ENCODE assay signal across 31 cellular contexts in genomic region chr6:54026652-54027400, GRCh38.
"Had no signal": no experiment of that assay in that cellular context is flagged by ENCODE, and none has a peak within 500 bp of the region (broad histone marks: within the 10 kb centered on the region; RNA-seq: fewer than 3 reads in every experiment).

No MANE protein-coding gene starts in this region.

- H3K27me3 ChIP-seq: ascending aorta, breast epithelium, esophagus squamous epithelium had no signal

- FAIRE-seq: colon, endometrium, endothelial cell of umbilical vein had no signal

- H3K27ac Mint-ChIP-seq: activated CD4-positive, alpha-beta memory T cell treated with anti-CD3 and anti-CD28 coated beads for 36 hours; activated CD4-positive, alpha-beta T cell treated with anti-CD3 and anti-CD28 coated beads for 36 hours; activated CD4-positive, alpha-beta T cell treated with anti-CD3 and anti-CD28 coated beads, Interleukin-2, amount 10 ng/mL, durations not matched to agents 24 days and 14 days; activated CD8-positive, alpha-beta memory T cell treated with anti-CD3 and anti-CD28 coated beads, Interleukin-2, amount 10 ng/mL, durations not matched to agents 7 days and 5 days; activated CD8-positive, alpha-beta T cell treated with anti-CD3 and anti-CD28 coated beads, Interleukin-2, amount 10 ng/mL, durations not matched to agents 7 days and 5 days; activated naive CD4-positive, alpha-beta T cell treated with anti-CD3 and anti-CD28 coated beads, Interleukin-2, amount 10 ng/mL, durations not matched to agents 7 days and 5 days; activated naive CD4-positive, alpha-beta T cell treated with anti-CD3 and anti-CD28 coated beads, Interleukin-2, amount 50 U/mL, for 72 hours; activated naive CD8-positive, alpha-beta T cell treated with anti-CD3 and anti-CD28 coated beads, Interleukin-2, amount 10 ng/mL, durations not matched to agents 7 days and 5 days; effector memory CD8-positive, alpha-beta T cell had no signal

- H3K27ac ChIP-seq: ascending aorta, breast epithelium, epithelial cell of prostate, esophagus squamous epithelium had no signal

- H3K4me1 Mint-ChIP-seq: activated CD4-positive, alpha-beta T cell treated with anti-CD3 and anti-CD28 coated beads for 36 hours; activated CD4-positive, alpha-beta T cell treated with anti-CD3 and anti-CD28 coated beads, Interleukin-2, amount 10 ng/mL, durations not matched to agents 24 days and 14 days; activated CD8-positive, alpha-beta memory T cell treated with anti-CD3 and anti-CD28 coated beads, Interleukin-2, amount 10 ng/mL, durations not matched to agents 7 days and 5 days; activated naive CD4-positive, alpha-beta T cell treated with anti-CD3 and anti-CD28 coated beads, Interleukin-2, amount 10 ng/mL, durations not matched to agents 7 days and 5 days; activated naive CD8-positive, alpha-beta T cell treated with anti-CD3 and anti-CD28 coated beads, Interleukin-2, amount 10 ng/mL, durations not matched to agents 7 days and 5 days had no signal

- H3K9me3 Mint-ChIP-seq: activated CD4-positive, alpha-beta memory T cell treated with anti-CD3 and anti-CD28 coated beads for 36 hours; activated CD4-positive, alpha-beta T cell treated with anti-CD3 and anti-CD28 coated beads, Interleukin-2, amount 10 ng/mL, durations not matched to agents 24 days and 14 days; activated naive CD4-positive, alpha-beta T cell treated with anti-CD3 and anti-CD28 coated beads, Interleukin-2, amount 10 ng/mL, durations not matched to agents 7 days and 5 days; activated naive CD4-positive, alpha-beta T cell treated with anti-CD3 and anti-CD28 coated beads, Interleukin-2, amount 50 U/mL, for 72 hours; activated naive CD8-positive, alpha-beta T cell treated with anti-CD3 and anti-CD28 coated beads, Interleukin-2, amount 10 ng/mL, durations not matched to agents 7 days and 5 days; brain had no signal

- DNase-seq: activated CD4-positive, alpha-beta memory T cell treated with anti-CD3 and anti-CD28 coated beads for 36 hours; activated CD4-positive, alpha-beta T cell treated with anti-CD3 and anti-CD28 coated beads for 36 hours; activated CD4-positive, alpha-beta T cell treated with anti-CD3 and anti-CD28 coated beads, Interleukin-2, amount 10 ng/mL, durations not matched to agents 24 days and 14 days; activated CD4-positive, CD25-positive, alpha-beta regulatory T cell; activated CD4-positive, CD25-positive, alpha-beta regulatory T cell treated with anti-CD3 and anti-CD28 coated beads, Interleukin-2, amount 50 U/mL, for 72 hours; activated CD8-positive, alpha-beta memory T cell treated with anti-CD3 and anti-CD28 coated beads, Interleukin-2, amount 10 ng/mL, durations not matched to agents 7 days and 5 days; activated CD8-positive, alpha-beta memory T cell treated with anti-CD3 and anti-CD28 coated beads, Interleukin-2, amount 50 U/mL, for 4 hours; activated CD8-positive, alpha-beta T cell treated with anti-CD3 and anti-CD28 coated beads, Interleukin-2, amount 10 ng/mL, durations not matched to agents 7 days and 5 days; activated gamma-delta T cell; activated naive CD4-positive, alpha-beta T cell; activated naive CD4-positive, alpha-beta T cell treated with anti-CD3 and anti-CD28 coated beads, Interleukin-2, amount 10 ng/mL, durations not matched to agents 7 days and 5 days; activated naive CD8-positive, alpha-beta T cell treated with anti-CD3 and anti-CD28 coated beads, Interleukin-2, amount 10 ng/mL, durations not matched to agents 7 days and 5 days; activated T-cell treated with anti-CD3 and anti-CD28 coated beads, Interleukin-2, amount 50 U/mL, for 1 hour; activated T-cell treated with anti-CD3 and anti-CD28 coated beads, Interleukin-2, amount 50 U/mL, for 48 hours; caudate nucleus; cortex of kidney; dermis blood vessel endothelial cell; effector CD4-positive, alpha-beta T cell; effector memory CD8-positive, alpha-beta T cell; esophagus squamous epithelium; foreskin melanocyte; head of caudate nucleus; T-helper 2 cell had no signal

- ATAC-seq: activated CD4-positive, alpha-beta T cell treated with anti-CD3 and anti-CD28 coated beads for 36 hours; activated CD8-positive, alpha-beta memory T cell treated with anti-CD3 and anti-CD28 coated beads, Interleukin-2, amount 10 ng/mL, durations not matched to agents 7 days and 5 days; activated CD8-positive, alpha-beta T cell treated with anti-CD3 and anti-CD28 coated beads, Interleukin-2, amount 10 ng/mL, durations not matched to agents 7 days and 5 days; activated naive CD4-positive, alpha-beta T cell treated with anti-CD3 and anti-CD28 coated beads, Interleukin-2, amount 50 U/mL, for 72 hours; effector memory CD8-positive, alpha-beta T cell had no signal

- H3K27me3 Mint-ChIP-seq: activated CD4-positive, alpha-beta memory T cell treated with anti-CD3 and anti-CD28 coated beads for 36 hours; activated CD4-positive, alpha-beta T cell treated with anti-CD3 and anti-CD28 coated beads, Interleukin-2, amount 10 ng/mL, durations not matched to agents 24 days and 14 days; activated CD8-positive, alpha-beta memory T cell treated with anti-CD3 and anti-CD28 coated beads, Interleukin-2, amount 10 ng/mL, durations not matched to agents 7 days and 5 days; activated naive CD4-positive, alpha-beta T cell treated with anti-CD3 and anti-CD28 coated beads, Interleukin-2, amount 10 ng/mL, durations not matched to agents 7 days and 5 days; effector memory CD8-positive, alpha-beta T cell had no signal

- H3K4me3 ChIP-seq: ascending aorta, breast epithelium, esophagus squamous epithelium had no signal

- H3K4me3 Mint-ChIP-seq: activated CD4-positive, alpha-beta memory T cell treated with anti-CD3 and anti-CD28 coated beads for 36 hours; activated CD4-positive, alpha-beta T cell treated with anti-CD3 and anti-CD28 coated beads for 36 hours; activated CD4-positive, alpha-beta T cell treated with anti-CD3 and anti-CD28 coated beads, Interleukin-2, amount 10 ng/mL, durations not matched to agents 24 days and 14 days; activated CD8-positive, alpha-beta memory T cell treated with anti-CD3 and anti-CD28 coated beads, Interleukin-2, amount 10 ng/mL, durations not matched to agents 7 days and 5 days; activated CD8-positive, alpha-beta T cell treated with anti-CD3 and anti-CD28 coated beads, Interleukin-2, amount 10 ng/mL, durations not matched to agents 7 days and 5 days; activated naive CD4-positive, alpha-beta T cell treated with anti-CD3 and anti-CD28 coated beads, Interleukin-2, amount 10 ng/mL, durations not matched to agents 7 days and 5 days; activated naive CD8-positive, alpha-beta T cell treated with anti-CD3 and anti-CD28 coated beads, Interleukin-2, amount 10 ng/mL, durations not matched to agents 7 days and 5 days; brain; effector memory CD8-positive, alpha-beta T cell had no signal

- H3K36me3 Mint-ChIP-seq: activated CD4-positive, alpha-beta memory T cell treated with anti-CD3 and anti-CD28 coated beads for 36 hours; activated CD8-positive, alpha-beta memory T cell treated with anti-CD3 and anti-CD28 coated beads, Interleukin-2, amount 10 ng/mL, durations not matched to agents 7 days and 5 days; activated naive CD4-positive, alpha-beta T cell treated with anti-CD3 and anti-CD28 coated beads, Interleukin-2, amount 10 ng/mL, durations not matched to agents 7 days and 5 days; activated naive CD4-positive, alpha-beta T cell treated with anti-CD3 and anti-CD28 coated beads, Interleukin-2, amount 50 U/mL, for 72 hours; activated naive CD8-positive, alpha-beta T cell treated with anti-CD3 and anti-CD28 coated beads, Interleukin-2, amount 10 ng/mL, durations not matched to agents 7 days and 5 days; brain had no signal

- H3K9me3 ChIP-seq: ascending aorta, breast epithelium, esophagus squamous epithelium had no signal

- H3K36me3 ChIP-seq: ascending aorta, breast epithelium, esophagus squamous epithelium had no signal

- H3K4me1 ChIP-seq: ascending aorta, breast epithelium, esophagus squamous epithelium had no signal
